ENCODE assay signal across 39 cellular contexts in genomic region chr12:115492553-115492952, GRCh38.
"Had no signal": no experiment of that assay in that cellular context is flagged by ENCODE, and none has a peak within 500 bp of the region (broad histone marks: within the 10 kb centered on the region; RNA-seq: fewer than 3 reads in every experiment).

No MANE protein-coding gene starts in this region.

- H3K9me3 Mint-ChIP-seq: activated naive CD4-positive, alpha-beta T cell treated with anti-CD3 and anti-CD28 coated beads for 36 hours; activated naive CD4-positive, alpha-beta T cell treated with anti-CD3 and anti-CD28 coated beads, Interleukin-2, amount 50 U/mL, for 24 hours; activated T-helper 2 cell treated with anti-CD3 and anti-CD28 coated beads, Interferon-gamma antibody, Interleukin-2, Interleukin-4, amounts not matched to agents 10 μg/mL and 5 μg/mL and 100 μg/mL, durations not matched to agents 14 hours and 24 hours and 36 hours; brain had no signal

- ATAC-seq: activated naive CD4-positive, alpha-beta T cell treated with anti-CD3 and anti-CD28 coated beads, Interleukin-2, amount 50 U/mL, for 72 hours; activated naive CD8-positive, alpha-beta T cell treated with anti-CD3 and anti-CD28 coated beads, Interleukin-2, amount 50 U/mL, for 24 hours; activated T-cell treated with anti-CD3 and anti-CD28 coated beads, Interleukin-2, amount 50 U/mL, for 4 hours; activated T-cell treated with anti-CD3 and anti-CD28 coated beads, Interleukin-2, amount 50 U/mL, for 72 hours; activated T-helper 17 cell treated with anti-CD3 and anti-CD28 coated beads, Interleukin-2, amount 50 U/mL, for 72 hours; body of pancreas had no signal

- H3K4me3 ChIP-seq: adrenal gland, ascending aorta, body of pancreas, breast epithelium, cardiac muscle cell had no signal

- H3K4me1 ChIP-seq: adrenal gland, ascending aorta, body of pancreas, breast epithelium had no signal

- H3K36me3 ChIP-seq: adrenal gland, ascending aorta, brain microvascular endothelial cell, breast epithelium, cardiac muscle cell had no signal

- H3K27me3 Mint-ChIP-seq: activated naive CD4-positive, alpha-beta T cell treated with anti-CD3 and anti-CD28 coated beads, Interleukin-2, amount 10 ng/mL, durations not matched to agents 7 days and 5 days; activated naive CD4-positive, alpha-beta T cell treated with anti-CD3 and anti-CD28 coated beads, Interleukin-2, amount 50 U/mL, for 24 hours; activated naive CD8-positive, alpha-beta T cell; activated naive CD8-positive, alpha-beta T cell treated with anti-CD3 and anti-CD28 coated beads for 36 hours; activated naive CD8-positive, alpha-beta T cell treated with anti-CD3 and anti-CD28 coated beads, Interleukin-2, amount 10 ng/mL, durations not matched to agents 7 days and 5 days; activated naive CD8-positive, alpha-beta T cell treated with anti-CD3 and anti-CD28 coated beads, Interleukin-2, amount 50 U/mL, for 24 hours; activated T-cell treated with anti-CD3 and anti-CD28 coated beads, Interleukin-2, amount 50 U/mL, for 24 hours; activated T-helper 17 cell treated with anti-CD3 and anti-CD28 coated beads, Interleukin-2, amount 50 U/mL, for 72 hours; central memory CD8-positive, alpha-beta T cell had no signal

- DNase-seq: activated effector memory CD4-positive, alpha-beta T cell treated with anti-CD3 and anti-CD28 coated beads, Interleukin-2, amount 50 U/mL, for 16 hours; activated effector memory CD4-positive, alpha-beta T cell treated with Interleukin-2 at 50 U/mL for 16 hours; activated gamma-delta T cell; activated gamma-delta T cell treated with Interleukin-2 at 50 U/mL for 16 hours; activated naive CD4-positive, alpha-beta T cell; activated naive CD4-positive, alpha-beta T cell treated with anti-CD3 and anti-CD28 coated beads for 36 hours; activated naive CD4-positive, alpha-beta T cell treated with anti-CD3 and anti-CD28 coated beads, Interleukin-2, amount 10 ng/mL, durations not matched to agents 7 days and 5 days; activated naive CD4-positive, alpha-beta T cell treated with anti-CD3 and anti-CD28 coated beads, Interleukin-2, amount 50 U/mL, for 16 hours; activated naive CD4-positive, alpha-beta T cell treated with Interleukin-2 at 50 U/mL for 16 hours; activated naive CD8-positive, alpha-beta T cell treated with anti-CD3 and anti-CD28 coated beads for 36 hours; activated naive CD8-positive, alpha-beta T cell treated with anti-CD3 and anti-CD28 coated beads, Interleukin-2, amount 10 ng/mL, durations not matched to agents 7 days and 5 days; activated naive CD8-positive, alpha-beta T cell treated with anti-CD3 and anti-CD28 coated beads, Interleukin-2, amount 50 U/mL, for 24 hours; activated T-cell treated with anti-CD3 and anti-CD28 coated beads, Interleukin-2, amount 50 U/mL, for 24 hours; activated T-cell treated with anti-CD3 and anti-CD28 coated beads, Interleukin-2, amount 50 U/mL, for 4 hours; activated T-cell treated with anti-CD3 and anti-CD28 coated beads, Interleukin-2, amount 50 U/mL, for 48 hours; activated T-cell treated with anti-CD3 and anti-CD28 coated beads, Interleukin-2, amount 50 U/mL, for 72 hours; adrenal gland; amniotic stem cell; amygdala; anterior cingulate cortex; aorta; body of pancreas; brain microvascular endothelial cell; caudate nucleus; central memory CD4-positive, alpha-beta T cell; cerebellar nuclear complex had no signal

- FAIRE-seq: astrocyte, bronchial epithelial cell had no signal

- H3K27ac Mint-ChIP-seq: activated naive CD4-positive, alpha-beta T cell treated with anti-CD3 and anti-CD28 coated beads for 36 hours; activated naive CD4-positive, alpha-beta T cell treated with anti-CD3 and anti-CD28 coated beads, Interleukin-2, amount 10 ng/mL, durations not matched to agents 7 days and 5 days; activated naive CD4-positive, alpha-beta T cell treated with anti-CD3 and anti-CD28 coated beads, Interleukin-2, amount 50 U/mL, for 24 hours; activated naive CD4-positive, alpha-beta T cell treated with anti-CD3 and anti-CD28 coated beads, Interleukin-2, amount 50 U/mL, for 72 hours; activated naive CD8-positive, alpha-beta T cell; activated naive CD8-positive, alpha-beta T cell treated with anti-CD3 and anti-CD28 coated beads for 36 hours; activated naive CD8-positive, alpha-beta T cell treated with anti-CD3 and anti-CD28 coated beads, Interleukin-2, amount 10 ng/mL, durations not matched to agents 7 days and 5 days; activated naive CD8-positive, alpha-beta T cell treated with anti-CD3 and anti-CD28 coated beads, Interleukin-2, amount 50 U/mL, for 24 hours; activated T-cell treated with anti-CD3 and anti-CD28 coated beads, Interleukin-2, amount 50 U/mL, for 24 hours; activated T-cell treated with anti-CD3 and anti-CD28 coated beads, Interleukin-2, amount 50 U/mL, for 72 hours; activated T-helper 1 cell treated with anti-CD3 and anti-CD28 coated beads, Interleukin-12 subunit alpha, Interleukin-12 subunit beta, Interleukin-2, Interleukin-4 antibody, amounts not matched to agents 30 ng/mL and 10 ng/mL and 1 ng/mL, durations not matched to agents 14 hours and 24 hours and 36 hours; activated T-helper 17 cell treated with anti-CD3 and anti-CD28 coated beads, Interleukin-2, amount 50 U/mL, for 72 hours; activated T-helper 2 cell treated with anti-CD3 and anti-CD28 coated beads, Interferon-gamma antibody, Interleukin-2, Interleukin-4, amounts not matched to agents 10 μg/mL and 5 μg/mL and 100 μg/mL, durations not matched to agents 14 hours and 24 hours and 36 hours; brain had no signal

- H3K4me3 Mint-ChIP-seq: activated naive CD4-positive, alpha-beta T cell treated with anti-CD3 and anti-CD28 coated beads for 36 hours; activated naive CD4-positive, alpha-beta T cell treated with anti-CD3 and anti-CD28 coated beads, Interleukin-2, amount 10 ng/mL, durations not matched to agents 7 days and 5 days; activated naive CD4-positive, alpha-beta T cell treated with anti-CD3 and anti-CD28 coated beads, Interleukin-2, amount 50 U/mL, for 24 hours; activated naive CD8-positive, alpha-beta T cell; activated naive CD8-positive, alpha-beta T cell treated with anti-CD3 and anti-CD28 coated beads for 36 hours; activated naive CD8-positive, alpha-beta T cell treated with anti-CD3 and anti-CD28 coated beads, Interleukin-2, amount 10 ng/mL, durations not matched to agents 7 days and 5 days; activated naive CD8-positive, alpha-beta T cell treated with anti-CD3 and anti-CD28 coated beads, Interleukin-2, amount 50 U/mL, for 24 hours; activated T-cell treated with anti-CD3 and anti-CD28 coated beads, Interleukin-2, amount 50 U/mL, for 24 hours; activated T-cell treated with anti-CD3 and anti-CD28 coated beads, Interleukin-2, amount 50 U/mL, for 4 hours; activated T-cell treated with anti-CD3 and anti-CD28 coated beads, Interleukin-2, amount 50 U/mL, for 72 hours; activated T-helper 1 cell treated with anti-CD3 and anti-CD28 coated beads, Interleukin-12 subunit alpha, Interleukin-12 subunit beta, Interleukin-2, Interleukin-4 antibody, amounts not matched to agents 30 ng/mL and 10 ng/mL and 1 ng/mL, durations not matched to agents 14 hours and 24 hours and 36 hours; activated T-helper 17 cell treated with anti-CD3 and anti-CD28 coated beads, Interleukin-2, amount 50 U/mL, for 72 hours; brain; central memory CD8-positive, alpha-beta T cell had no signal

- H3K27me3 ChIP-seq: adrenal gland, ascending aorta, body of pancreas, brain microvascular endothelial cell, breast epithelium had no signal

- H3K4me1 Mint-ChIP-seq: activated naive CD4-positive, alpha-beta T cell treated with anti-CD3 and anti-CD28 coated beads, Interleukin-2, amount 10 ng/mL, durations not matched to agents 7 days and 5 days; activated naive CD4-positive, alpha-beta T cell treated with anti-CD3 and anti-CD28 coated beads, Interleukin-2, amount 50 U/mL, for 24 hours; activated naive CD8-positive, alpha-beta T cell treated with anti-CD3 and anti-CD28 coated beads for 36 hours; activated naive CD8-positive, alpha-beta T cell treated with anti-CD3 and anti-CD28 coated beads, Interleukin-2, amount 10 ng/mL, durations not matched to agents 7 days and 5 days; activated naive CD8-positive, alpha-beta T cell treated with anti-CD3 and anti-CD28 coated beads, Interleukin-2, amount 50 U/mL, for 24 hours; activated T-helper 17 cell treated with anti-CD3 and anti-CD28 coated beads, Interleukin-2, amount 50 U/mL, for 72 hours; brain; central memory CD8-positive, alpha-beta T cell had no signal

- H3K36me3 Mint-ChIP-seq: activated naive CD4-positive, alpha-beta T cell treated with anti-CD3 and anti-CD28 coated beads, Interleukin-2, amount 10 ng/mL, durations not matched to agents 7 days and 5 days; activated naive CD4-positive, alpha-beta T cell treated with anti-CD3 and anti-CD28 coated beads, Interleukin-2, amount 50 U/mL, for 24 hours; activated naive CD4-positive, alpha-beta T cell treated with anti-CD3 and anti-CD28 coated beads, Interleukin-2, amount 50 U/mL, for 72 hours; activated naive CD8-positive, alpha-beta T cell; activated naive CD8-positive, alpha-beta T cell treated with anti-CD3 and anti-CD28 coated beads for 36 hours; activated naive CD8-positive, alpha-beta T cell treated with anti-CD3 and anti-CD28 coated beads, Interleukin-2, amount 10 ng/mL, durations not matched to agents 7 days and 5 days; brain had no signal

- H3K9me3 ChIP-seq: adrenal gland, ascending aorta, body of pancreas, breast epithelium had no signal

- H3K27ac ChIP-seq: adrenal gland, ascending aorta, body of pancreas, brain microvascular endothelial cell, breast epithelium, cardiac muscle cell had no signal
